Comparison of ENCODE assay signal across 19 cellular contexts in the genomic region with DNA sequence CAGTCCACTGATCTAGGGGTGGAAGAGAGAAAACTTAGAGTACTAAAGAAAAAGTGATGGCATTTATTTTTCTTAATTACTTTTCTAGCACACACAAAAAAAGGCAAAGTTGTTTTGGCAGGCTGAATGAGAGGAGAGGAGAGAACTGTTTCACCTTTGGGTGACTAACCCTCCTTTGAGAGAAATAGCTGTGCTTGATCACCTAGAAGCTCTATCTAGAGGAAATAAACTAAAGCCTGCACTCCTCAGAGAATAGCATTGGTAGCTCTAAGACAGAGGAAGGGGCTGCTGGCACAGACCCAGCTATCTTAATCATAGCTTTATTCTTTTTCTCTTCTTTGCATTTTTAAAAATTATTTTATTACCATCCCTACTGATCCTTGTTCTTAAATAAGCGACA. TPM values are rescaled to one million over a fixed set of nuclear protein-coding genes. Genes with fewer than 3 reads are reported as not detected.
DNase-seq lines count a peak whose midpoint lies in the region; ATAC-seq and TF ChIP-seq lines count a peak whose summit lies in the region.
"Had no signal": no experiment of that assay in that cellular context is flagged by ENCODE, and none has a peak within 500 bp of the region (broad histone marks: within the 10 kb centered on the region; RNA-seq: fewer than 3 reads in every experiment).

No MANE protein-coding gene starts in this region.

- no peaks in the 10 kb centered on the region for H3K27me3 Mint-ChIP-seq in activated T-cell treated with anti-CD3 and anti-CD28 coated beads, Interleukin-2, amount 50 U/mL, for 24 hours
- H3K27me3 Mint-ChIP-seq in activated naive CD8-positive, alpha-beta T cell treated with anti-CD3 and anti-CD28 coated beads, Interleukin-2, amount 50 U/mL, for 24 hours = no peaks in the 10 kb centered on the region
- no peaks in the 10 kb centered on the region for H3K27me3 Mint-ChIP-seq in stimulated activated memory B cell treated with anti-CD40 and anti-IgM and Interleukin-4, amounts not matched to agents 10 μg/mL and 1 μg/mL and 100 μg/mL, for 72 hours
- no peaks in the 10 kb centered on the region for H3K27me3 Mint-ChIP-seq in progenitor cell of endocrine pancreas
- H3K27me3 Mint-ChIP-seq: brain had no signal

- H3K27me3 ChIP-seq in OCI-LY1 (ENCODE audit: insufficient read depth, low read length) = no peaks in the 10 kb centered on the region
- H3K27me3 ChIP-seq: dorsolateral prefrontal cortex, heart left ventricle, upper lobe of left lung had no signal

- H3K4me1 ChIP-seq in OCI-LY1 (ENCODE audit: insufficient read depth, low read length, severe bottlenecking) = peaks cover 69% of the 10 kb centered on the region

- peaks cover 72% of the 10 kb centered on the region for H3K36me3 ChIP-seq in OCI-LY1 (ENCODE audit: insufficient read depth, low read length)

- peaks cover 88% of the 10 kb centered on the region for H3K36me3 Mint-ChIP-seq in activated T-cell treated with anti-CD3 and anti-CD28 coated beads, Interleukin-2, amount 50 U/mL, for 24 hours (ENCODE audit: low read depth)
- peaks cover 59% of the 10 kb centered on the region for H3K36me3 Mint-ChIP-seq in activated naive CD8-positive, alpha-beta T cell treated with anti-CD3 and anti-CD28 coated beads, Interleukin-2, amount 50 U/mL, for 24 hours (ENCODE audit: low read depth)
- H3K36me3 Mint-ChIP-seq in stimulated activated memory B cell treated with anti-CD40 and anti-IgM and Interleukin-4, amounts not matched to agents 10 μg/mL and 1 μg/mL and 100 μg/mL, for 72 hours = peaks cover 42% of the 10 kb centered on the region
- peaks cover 1% of the 10 kb centered on the region for H3K36me3 Mint-ChIP-seq in progenitor cell of endocrine pancreas (ENCODE audit: insufficient read depth)

- H3K4me2 ChIP-seq in OCI-LY1 (ENCODE audit: low read length) = peak overlapping the region; percentile 52

- no peak overlapping the region for H2AFZ ChIP-seq in OCI-LY1 (ENCODE audit: low read length)

- no peak for ATAC-seq in activated naive CD8-positive, alpha-beta T cell treated with anti-CD3 and anti-CD28 coated beads, Interleukin-2, amount 50 U/mL, for 24 hours
- no peak for ATAC-seq in stimulated activated memory B cell treated with anti-CD40 and anti-IgM and Interleukin-4, amounts not matched to agents 10 μg/mL and 1 μg/mL and 100 μg/mL, for 72 hours
- ATAC-seq: heart left ventricle, HepG2 had no signal

- H3K27ac Mint-ChIP-seq in activated T-cell treated with anti-CD3 and anti-CD28 coated beads, Interleukin-2, amount 50 U/mL, for 24 hours = peak overlapping the region; percentile 93
- H3K27ac Mint-ChIP-seq in activated naive CD8-positive, alpha-beta T cell treated with anti-CD3 and anti-CD28 coated beads, Interleukin-2, amount 50 U/mL, for 24 hours = peak overlapping the region; percentile 74
- peak overlapping the region; percentile 97 for H3K27ac Mint-ChIP-seq in stimulated activated memory B cell treated with anti-CD40 and anti-IgM and Interleukin-4, amounts not matched to agents 10 μg/mL and 1 μg/mL and 100 μg/mL, for 72 hours
- H3K27ac Mint-ChIP-seq in progenitor cell of endocrine pancreas = no peak overlapping the region
- H3K27ac Mint-ChIP-seq: brain had no signal

- H4K20me1 ChIP-seq in OCI-LY1 (ENCODE audit: insufficient read depth, low read length) = 0 out of 2 replicates have a peak, but pooled peaks cover 5% of the 10 kb centered on the region

- peak overlapping the region; percentile 98 for H3K27ac ChIP-seq in OCI-LY1 (ENCODE audit: low read depth, low read length, poor library complexity, severe bottlenecking)
- H3K27ac ChIP-seq: heart left ventricle, RWPE1 had no signal

- TF ChIP-seq CTCF in OCI-LY1 (IDR thresholded peaks at IDR 0.05; ENCODE audit: low read length) = no peak
- no peak for TF ChIP-seq CTCF in progenitor cell of endocrine pancreas (IDR thresholded peaks at IDR 0.05; ENCODE audit: unreplicated experiment)

- no peaks in the 10 kb centered on the region for H3K9me2 ChIP-seq in OCI-LY1 (ENCODE audit: low read depth, low read length)

- DNase-seq in activated T-cell treated with anti-CD3 and anti-CD28 coated beads, Interleukin-2, amount 50 U/mL, for 24 hours = no peak
- DNase-seq in activated T-cell treated with anti-CD3 and anti-CD28 coated beads, Interleukin-2, amount 50 U/mL, for 1 hour = no peak
- no peak for DNase-seq in activated naive CD8-positive, alpha-beta T cell treated with anti-CD3 and anti-CD28 coated beads, Interleukin-2, amount 50 U/mL, for 24 hours
- DNase-seq in stimulated activated CD4-positive, alpha-beta T cell treated with anti-CD3 and anti-CD28 coated beads, Interleukin-4, amount 100 ng/mL, for 24 hours = no peak
- DNase-seq in progenitor cell of endocrine pancreas (ENCODE audit: low spot score, unreplicated experiment) = no peak
- DNase-seq in kidney glomerular epithelial cell (lab: John Stamatoyannopoulos, UW) = no peak
- DNase-seq: activated CD4-positive, CD25-positive, alpha-beta regulatory T cell treated with anti-CD3 and anti-CD28 coated beads, Interleukin-2, amount 50 U/mL, for 72 hours; activated effector memory CD4-positive, alpha-beta T cell treated with Interleukin-2 at 50 U/mL for 16 hours; COR-L47; dorsolateral prefrontal cortex; heart left ventricle; NCI-H774; stimulated activated CD4-positive, alpha-beta T cell treated with anti-CD3 and anti-CD28 coated beads, Interleukin-4, amount 100 ng/mL, for 1 hour; upper lobe of left lung had no signal

- peaks cover 8% of the 10 kb centered on the region for H3K9me3 ChIP-seq in OCI-LY1 (ENCODE audit: low read length)
- H3K9me3 ChIP-seq: heart left ventricle, upper lobe of left lung had no signal

- H3K79me2 ChIP-seq in OCI-LY1 (ENCODE audit: insufficient read depth, low read length) = peaks cover 87% of the 10 kb centered on the region

- H3K4me1 Mint-ChIP-seq in activated T-cell treated with anti-CD3 and anti-CD28 coated beads, Interleukin-2, amount 50 U/mL, for 24 hours (ENCODE audit: low read depth) = peaks cover 94% of the 10 kb centered on the region
- peaks cover 96% of the 10 kb centered on the region for H3K4me1 Mint-ChIP-seq in activated naive CD8-positive, alpha-beta T cell treated with anti-CD3 and anti-CD28 coated beads, Interleukin-2, amount 50 U/mL, for 24 hours
- peaks cover 87% of the 10 kb centered on the region for H3K4me1 Mint-ChIP-seq in stimulated activated memory B cell treated with anti-CD40 and anti-IgM and Interleukin-4, amounts not matched to agents 10 μg/mL and 1 μg/mL and 100 μg/mL, for 72 hours
- peaks cover 5% of the 10 kb centered on the region for H3K4me1 Mint-ChIP-seq in progenitor cell of endocrine pancreas (ENCODE audit: low read depth)

- H3F3A ChIP-seq in OCI-LY1 (ENCODE audit: insufficient read depth, low read length) = peaks cover 15% of the 10 kb centered on the region

- H3K4me3 Mint-ChIP-seq in activated T-cell treated with anti-CD3 and anti-CD28 coated beads, Interleukin-2, amount 50 U/mL, for 24 hours = peak overlapping the region; percentile 49
- peak overlapping the region; percentile 55 for H3K4me3 Mint-ChIP-seq in activated naive CD8-positive, alpha-beta T cell treated with anti-CD3 and anti-CD28 coated beads, Interleukin-2, amount 50 U/mL, for 24 hours
- peak overlapping the region; percentile 73 for H3K4me3 Mint-ChIP-seq in stimulated activated memory B cell treated with anti-CD40 and anti-IgM and Interleukin-4, amounts not matched to agents 10 μg/mL and 1 μg/mL and 100 μg/mL, for 72 hours
- H3K4me3 Mint-ChIP-seq in progenitor cell of endocrine pancreas (ENCODE audit: low read depth) = no peak overlapping the region

- peak overlapping the region; percentile 36 for H3K4me3 ChIP-seq in OCI-LY1 (ENCODE audit: low read depth, low read length, poor library complexity, severe bottlenecking)
- H3K4me3 ChIP-seq: dorsolateral prefrontal cortex, heart left ventricle had no signal

- H3K9ac ChIP-seq in OCI-LY1 (ENCODE audit: low read length) = peak overlapping the region; percentile 40

- no peaks in the 10 kb centered on the region for H3K9me3 Mint-ChIP-seq in activated T-cell treated with anti-CD3 and anti-CD28 coated beads, Interleukin-2, amount 50 U/mL, for 24 hours
- H3K9me3 Mint-ChIP-seq in activated naive CD8-positive, alpha-beta T cell treated with anti-CD3 and anti-CD28 coated beads, Interleukin-2, amount 50 U/mL, for 24 hours = peaks cover 5% of the 10 kb centered on the region
- peaks cover 6% of the 10 kb centered on the region for H3K9me3 Mint-ChIP-seq in stimulated activated memory B cell treated with anti-CD40 and anti-IgM and Interleukin-4, amounts not matched to agents 10 μg/mL and 1 μg/mL and 100 μg/mL, for 72 hours
- H3K9me3 Mint-ChIP-seq in progenitor cell of endocrine pancreas (ENCODE audit: low read depth) = no peaks in the 10 kb centered on the region

RNA-seq across cellular contexts. Expression of a gene that starts 6.3 kb away (rescaled TPM):
- 15.9 and 16.6 TPM in 2 replicates for total RNA-seq in progenitor cell of endocrine pancreas
